8 cellular contexts compared by ENCODE assay signal in the genomic region with DNA sequence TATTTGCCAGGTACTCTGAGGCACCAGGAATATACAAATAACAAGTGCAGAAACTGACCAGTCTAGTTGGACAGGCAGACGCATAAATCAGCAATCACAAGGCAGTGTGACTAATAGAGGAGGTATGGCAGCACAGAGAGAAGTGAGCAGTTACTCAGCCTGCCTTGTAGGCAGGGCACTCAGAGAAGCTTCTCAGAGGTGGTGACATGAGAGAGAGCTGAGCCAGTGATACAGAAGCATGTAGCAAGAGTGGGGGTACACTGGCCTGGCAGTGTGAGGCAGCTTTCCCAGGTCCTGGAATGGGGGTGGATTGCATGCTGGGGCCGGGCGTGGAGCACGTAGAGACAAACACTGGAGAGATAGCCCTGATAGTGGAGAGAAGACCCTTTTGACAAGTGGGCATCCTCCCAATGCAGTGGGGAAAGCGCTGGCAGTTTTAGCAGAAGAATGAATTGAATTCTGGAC. TPM values are rescaled to one million over a fixed set of nuclear protein-coding genes. Genes with fewer than 3 reads are reported as not detected.
DNase-seq lines count a peak whose midpoint lies in the region; ATAC-seq and TF ChIP-seq lines count a peak whose summit lies in the region.

No MANE protein-coding gene starts in this region.

- H3K27me3 ChIP-seq in foreskin keratinocyte (no peaks in the 10 kb centered on the region), sigmoid colon (no peaks in the 10 kb centered on the region), MM.1S (replicated peaks; ENCODE audit: insufficient read depth, low read length) (no peaks in the 10 kb centered on the region; the same call in 1 of the 2 replicates)

- H2AFZ ChIP-seq in MM.1S (ENCODE audit: low read length): no peak overlapping the region

- ATAC-seq in foreskin keratinocyte: peak; percentile 84
- ATAC-seq in GM19452 (IDR thresholded peaks at IDR 0.05; ENCODE audit: unreplicated experiment): no peak

- H3K4me3 ChIP-seq in sigmoid colon (no peak overlapping the region), MM.1S (ENCODE audit: low read length) (no peak overlapping the region)

- no peaks in the 10 kb centered on the region for H4K20me1 ChIP-seq in MM.1S (ENCODE audit: insufficient read depth, low read length)

- no peak for TF ChIP-seq POLR2A in sigmoid colon (IDR thresholded peaks at IDR 0.05)

- TF ChIP-seq EP300 in sigmoid colon (IDR thresholded peaks at IDR 0.05): peak in 2 of 4 donors; percentile 90 to 96

- H3K9ac ChIP-seq in MM.1S (ENCODE audit: low read length): no peak overlapping the region

- H3K79me2 ChIP-seq in MM.1S (ENCODE audit: low read length): no peaks in the 10 kb centered on the region

- TF ChIP-seq CTCF in foreskin keratinocyte (conservative IDR thresholded peaks at IDR 0.05) (no peak), sigmoid colon (IDR thresholded peaks at IDR 0.05) (no peak), MM.1S (IDR thresholded peaks at IDR 0.05; ENCODE audit: low read length) (no peak)

- H3K9me3 ChIP-seq in sigmoid colon (no peaks in the 10 kb centered on the region), MM.1S (replicated peaks; ENCODE audit: insufficient read depth, low read length) (no peaks in the 10 kb centered on the region)

- H3K4me2 ChIP-seq in MM.1S (ENCODE audit: low read depth, low read length): no peak overlapping the region

- H3K9me2 ChIP-seq in MM.1S (replicated peaks; ENCODE audit: insufficient read depth, low read length): no peaks in the 10 kb centered on the region

- no peaks in the 10 kb centered on the region for H3F3A ChIP-seq in MM.1S (ENCODE audit: insufficient read depth, low read length)

- H3K4me1 ChIP-seq in foreskin keratinocyte (peaks cover 25% of the 10 kb centered on the region), sigmoid colon (peaks cover 0 to 88% (median 84%) of the 10 kb centered on the region in 4 donors), MM.1S (ENCODE audit: low read length) (no peaks in the 10 kb centered on the region)

- H3K27ac ChIP-seq in foreskin keratinocyte (peak overlapping the region; percentile 95), sigmoid colon (peak overlapping the region; percentile 81 to 100 (median 98)), MM.1S (ENCODE audit: low read length) (no peak overlapping the region)

- WGBS in sigmoid colon, 2 donors: 75 to 83% methylated on average over 5 of the region's 5 CpGs

- H3K36me3 ChIP-seq in sigmoid colon (peaks cover 12 to 23% (median 18%) of the 10 kb centered on the region in 4 donors), MM.1S (replicated peaks; ENCODE audit: insufficient read depth, low read length) (no peaks in the 10 kb centered on the region)

- DNase-seq in EH (ENCODE audit: low read depth): peak; percentile 98
- peak; percentile 37 to 76 for DNase-seq in SW 1271 (lab: John Stamatoyannopoulos, UW)
- DNase-seq in foreskin keratinocyte: peak; percentile 96 to 99
- DNase-seq in sigmoid colon: peak; percentile 91
- DNase-seq in MM.1S: no peak
- DNase-seq in NCI-H1092 (lab: John Stamatoyannopoulos, UW): no peak
- no peak for DNase-seq in T-helper 9 cell

- intact Hi-C loops in sigmoid colon (cut with DNase I): loop anchor here (10.0 kb wide), 1 partner anchor 254 kb away; no protein-coding TSS in a partner anchor

RNA-seq across cellular contexts. Expression of gene PHLDA3, which starts 7.8 kb away (rescaled TPM):
- 56.2 and 59.1 TPM in 2 replicates for total RNA-seq in foreskin keratinocyte
- polyA plus RNA-seq in foreskin keratinocyte: 116 and 136 TPM in 2 replicates
- total RNA-seq in sigmoid colon: 100 to 1,000 TPM in 2 of 4 donors, 10 to 100 TPM in 2; 93.4 to 135 (median 108) TPM
- 10 to 100 TPM in 1 of 3 donors, 1 to 10 TPM in 2; 3.2 to 20.8 (median 9.6) TPM for polyA plus RNA-seq in sigmoid colon

RNA-seq across cellular contexts. Expression of gene TNNI1, which starts 39.7 kb away (rescaled TPM):
- total RNA-seq in foreskin keratinocyte (not detected in 2 replicates), sigmoid colon (not detected)
- polyA plus RNA-seq in foreskin keratinocyte (not detected in 2 replicates), sigmoid colon (1 to 10 TPM in 1 of 3 donors, under 1 TPM in 2; 0.04 to 7.8 (median 0.46) TPM)

RNA-seq across cellular contexts. Expression of gene CSRP1, which starts 45.7 kb away (rescaled TPM):
- total RNA-seq in foreskin keratinocyte (176 and 188 TPM in 2 replicates), sigmoid colon (1,000 to 10,000 TPM; 4,737 to 8,467 (median 6,048) TPM)
- polyA plus RNA-seq in foreskin keratinocyte (193 and 199 TPM in 2 replicates), sigmoid colon (100 to 1,000 TPM; 189 to 296 (median 264) TPM)

Comparison
In these comparisons a context has a peak if more than half of its experiments do, and no peak if none do; other contexts are left out.
1. DNase-seq: peak in EH (single experiment), SW 1271 (2 of 2), foreskin keratinocyte (2 of 2) and sigmoid colon (single experiment); none in MM.1S (single experiment), NCI-H1092 (single experiment) and T-helper 9 cell (single experiment).
2. RNA of gene CSRP1, which starts 45.7 kb away (total RNA-seq): 4,737 to 8,467 TPM in sigmoid colon; 176 to 188 TPM in foreskin keratinocyte; every median in the first group is over 10 times any median in the second.